1 cellular context compared by ENCODE assay signal in the genomic region with DNA sequence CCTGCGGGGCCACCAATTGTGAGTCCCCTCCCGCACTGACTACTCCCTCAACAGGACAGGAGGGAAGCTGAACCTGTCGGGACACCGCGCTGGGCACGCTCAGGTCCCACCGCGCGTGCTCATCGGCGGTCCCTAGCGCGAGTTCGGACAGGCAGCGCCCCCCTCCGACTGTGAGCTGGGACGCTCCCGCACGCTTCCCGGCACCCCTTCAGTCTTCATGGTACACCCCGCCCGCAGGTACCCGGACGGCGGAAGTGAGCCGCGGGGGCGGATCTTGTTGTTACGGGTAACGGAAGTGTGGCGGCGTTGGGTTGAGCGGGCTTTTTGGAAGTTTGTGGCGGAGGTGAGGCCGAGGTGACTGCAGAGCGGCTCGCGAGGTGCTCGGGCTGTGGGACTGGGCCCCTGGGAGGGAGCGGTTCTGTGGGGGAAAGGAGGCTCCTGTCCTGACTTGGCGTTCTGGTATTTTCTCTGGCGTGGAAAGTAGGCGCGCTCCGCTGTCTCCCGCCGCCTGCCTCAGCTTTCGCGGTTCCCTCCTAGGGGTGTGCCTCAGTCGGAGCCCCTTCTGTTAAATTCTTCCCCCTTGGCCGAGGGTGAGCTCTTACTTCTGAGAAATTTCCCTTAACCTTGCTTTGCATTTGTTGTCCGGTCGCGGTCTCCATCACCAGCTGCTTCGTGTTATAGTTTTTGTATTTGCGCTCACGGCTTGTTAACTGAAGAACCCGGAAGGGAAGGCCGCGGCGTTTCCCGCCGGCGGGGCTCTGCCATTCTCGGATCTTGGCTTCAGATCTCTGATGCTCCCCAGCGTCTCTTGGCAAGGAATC.
A peak's percentile ranks its signal among the peaks of the same experiment; 100 is the strongest.
TF ChIP-seq lines count a peak whose summit lies in the region.

A gene (plus strand): TSS at position 289 of the 821 bp plus-strand sequence. CDS start 3,669 bp downstream, outside the sequence.

TF ChIP-seq in HepG2, 621 proteins besides CTCF, POLR2A, EP300 and RAD21 (continued from another document):
- TF ChIP-seq, protein P1, sequence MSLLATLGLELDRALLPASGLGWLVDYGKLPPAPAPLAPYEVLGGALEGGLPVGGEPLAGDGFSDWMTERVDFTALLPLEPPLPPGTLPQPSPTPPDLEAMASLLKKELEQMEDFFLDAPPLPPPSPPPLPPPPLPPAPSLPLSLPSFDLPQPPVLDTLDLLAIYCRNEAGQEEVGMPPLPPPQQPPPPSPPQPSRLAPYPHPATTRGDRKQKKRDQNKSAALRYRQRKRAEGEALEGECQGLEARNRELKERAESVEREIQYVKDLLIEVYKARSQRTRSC (CRISPR knock-in tag; IDR thresholded peaks at IDR 0.05; ENCODE audit: low read depth): no peak
- TF ChIP-seq PHF20 (CRISPR knock-in tag; IDR thresholded peaks at IDR 0.05): peak; percentile 83
- TF ChIP-seq RFX3 (CRISPR knock-in tag; IDR thresholded peaks at IDR 0.05): peak; percentile 93
- TF ChIP-seq NFE2 (CRISPR knock-in tag; IDR thresholded peaks at IDR 0.05): no peak
- TF ChIP-seq KDM3A (CRISPR knock-in tag; IDR thresholded peaks at IDR 0.05; ENCODE audit: low read depth): no peak; the same call in none of the 2 replicates
- TF ChIP-seq ZNF777 (CRISPR knock-in tag; IDR thresholded peaks at IDR 0.05): no peak
